In genomic region chr19:17517898-17518297, GRCh38 we compare ENCODE assay signal across 27 cellular contexts. TPM values are rescaled to one million over a fixed set of nuclear protein-coding genes. Genes with fewer than 3 reads are reported as not detected.
DNase-seq lines count a peak whose midpoint lies in the region; ATAC-seq and TF ChIP-seq lines count a peak whose summit lies in the region.
"Had no signal": no experiment of that assay in that cellular context is flagged by ENCODE, and none has a peak within 500 bp of the region (broad histone marks: within the 10 kb centered on the region; RNA-seq: fewer than 3 reads in every experiment).

No MANE protein-coding gene starts in this region.

- no peaks in the 10 kb centered on the region for H3K9me2 ChIP-seq in OCI-LY7 (ENCODE audit: insufficient read depth, low read length)

- WGBS in tibial nerve, 2 donors: 97 to 100% methylated on average over 1 of the region's 1 CpG
- 97 to 100% methylated on average over 1 of the region's 1 CpG for WGBS in esophagus squamous epithelium, 2 donors

- no peak for TF ChIP-seq CTCF in OCI-LY7 (conservative IDR thresholded peaks at IDR 0.05; ENCODE audit: low read length)
- TF ChIP-seq CTCF in fibroblast of villous mesenchyme (IDR thresholded peaks at IDR 0.05; ENCODE audit: insufficient read depth, low read depth, low read length): no peak
- no peak for TF ChIP-seq CTCF in dorsolateral prefrontal cortex (IDR thresholded peaks at IDR 0.05 in 54 of 56, conservative IDR thresholded peaks at IDR 0.05 in 2 of 56; ENCODE audit: low read depth in 1 of 56, partially characterized antibody in 56 of 56)
- TF ChIP-seq CTCF in tibial nerve (IDR thresholded peaks at IDR 0.05): no peak
- TF ChIP-seq CTCF in esophagus squamous epithelium (IDR thresholded peaks at IDR 0.05): no peak

- no peaks in the 10 kb centered on the region for H3K27me3 Mint-ChIP-seq in T-cell
- H3K27me3 Mint-ChIP-seq: B cell had no signal

- H3K36me3 ChIP-seq in BLaER1 treated with 17β-estradiol and CSF1 and Interleukin-3, amounts not matched to agents 10 nM and 100 nM: peaks cover 52 to 74% (median 64%) of the 10 kb centered on the region in 11 experiments
- H3K36me3 ChIP-seq in OCI-LY7 (ENCODE audit: insufficient read depth, low read length): peaks cover 49% of the 10 kb centered on the region
- H3K36me3 ChIP-seq in tibial nerve: peaks cover 3 to 69% (median 12%) of the 10 kb centered on the region in 3 donors
- H3K36me3 ChIP-seq in esophagus squamous epithelium: peaks cover 12 to 71% (median 17%) of the 10 kb centered on the region in 3 donors

- BruUV-seq in OCI-LY7 (replicated peaks; lab: Mats Ljungman, UMichigan): TSS peak; percentile 43

- H3K79me2 ChIP-seq in OCI-LY7 (ENCODE audit: insufficient read depth, low read depth, low read length): peaks cover 2% of the 10 kb centered on the region; the same call in 1 of the 2 replicates

- TF ChIP-seq POLR2A in tibial nerve (IDR thresholded peaks at IDR 0.05) (no peak), esophagus squamous epithelium (IDR thresholded peaks at IDR 0.05) (no peak)

- CTCF ChIA-PET in OCI-LY7 (lab: Charles Lee; ENCODE audit: unreplicated experiment) (no interaction called here), T-cell (lab: Charles Lee) (interaction anchor here in 1 of 2 donors (0.7 kb wide), 1 partner anchor 187 kb away, joined by 4 read pairs; no protein-coding TSS in a partner anchor)

- no peak overlapping the region for H3K27ac Mint-ChIP-seq in T-cell
- H3K27ac Mint-ChIP-seq: B cell had no signal

- no peaks in the 10 kb centered on the region for H3K9me3 Mint-ChIP-seq in T-cell

- no peak overlapping the region for H3K4me3 Mint-ChIP-seq in T-cell
- H3K4me3 Mint-ChIP-seq: B cell had no signal

- no peak overlapping the region for H3K4me2 ChIP-seq in BLaER1 treated with 17β-estradiol and CSF1 and Interleukin-3, amounts not matched to agents 10 nM and 100 nM
- H3K4me2 ChIP-seq in OCI-LY7 (ENCODE audit: low read length): no peak overlapping the region

- peaks cover 15% of the 10 kb centered on the region for H3K36me3 Mint-ChIP-seq in T-cell

- no peak overlapping the region for H2AFZ ChIP-seq in OCI-LY7 (ENCODE audit: low read length)
- H2AFZ ChIP-seq: GM23248 had no signal

- H3K4me3 ChIP-seq in BLaER1 treated with 17β-estradiol and CSF1 and Interleukin-3, amounts not matched to agents 10 nM and 100 nM: peak overlapping the region in 9 of 10 experiments; percentile 5 to 50 (median 28); a peak in 11 of 20 replicates
- H3K4me3 ChIP-seq in OCI-LY7 (ENCODE audit: low read depth, low read length, poor library complexity, severe bottlenecking) (no peak overlapping the region), fibroblast of villous mesenchyme (ENCODE audit: low read depth, low read length) (no peak overlapping the region), dorsolateral prefrontal cortex (no peak overlapping the region), tibial nerve (no peak overlapping the region), esophagus squamous epithelium (no peak overlapping the region)
- H3K4me3 ChIP-seq: GM23248, K562, MG63, Peyer's patch, SK-N-MC had no signal

- intact Hi-C loops in OCI-LY7 (cut with micrococcal nuclease; ENCODE audit: unreplicated experiment) (no loop called here), dorsolateral prefrontal cortex (cut with DNase I) (no loop called here), esophagus squamous epithelium (cut with DNase I) (no loop called here)

- ATAC-seq in T-cell (replicated peaks in 1 of 4): no peak

- POLR2A ChIA-PET in OCI-LY7 (lab: Charles Lee) (no interaction called here), T-cell (lab: Charles Lee) (no interaction called here)

- DNase-seq in OCI-LY7 (ENCODE audit: low spot score): no peak
- peak; percentile 21 for DNase-seq in dermis blood vessel endothelial cell
- DNase-seq in fibroblast of villous mesenchyme (ENCODE audit: low read depth): peak; percentile 11
- no peak for DNase-seq in T-cell
- no peak for DNase-seq in dorsolateral prefrontal cortex
- no peak for DNase-seq in tibial nerve (ENCODE audit: low spot score in 2 of 2)
- no peak for DNase-seq in esophagus squamous epithelium (lab: John Stamatoyannopoulos, UW)
- DNase-seq: Calu3, DND-41, GM23248, MG63, NCI-H1105 treated with DMSO at 0.1 percent for 48 hours, NCI-H146, NCI-H2029, NCI-H446 treated with DMSO at 0.1 percent for 48 hours, NCI-H526, NCI-H82, OCI-M1, Peyer's patch, SIG-M5 had no signal

- no peak overlapping the region for H3K27ac ChIP-seq in BLaER1 treated with 17β-estradiol and CSF1 and Interleukin-3, amounts not matched to agents 10 nM and 100 nM
- no peak overlapping the region for H3K27ac ChIP-seq in OCI-LY7 (ENCODE audit: low read depth, low read length, poor library complexity, severe bottlenecking)
- H3K27ac ChIP-seq in dorsolateral prefrontal cortex: no peak overlapping the region
- H3K27ac ChIP-seq in tibial nerve: no peak overlapping the region
- H3K27ac ChIP-seq in esophagus squamous epithelium: no peak overlapping the region
- H3K27ac ChIP-seq: GM23248, Peyer's patch, SK-N-MC had no signal

- no peak overlapping the region for H3K9ac ChIP-seq in BLaER1 treated with 17β-estradiol and CSF1 and Interleukin-3, amounts not matched to agents 10 nM and 100 nM
- H3K9ac ChIP-seq: GM23248 had no signal

- peaks cover 37 to 67% (median 59%) of the 10 kb centered on the region in 10 experiments for H3K4me1 ChIP-seq in BLaER1 treated with 17β-estradiol and CSF1 and Interleukin-3, amounts not matched to agents 10 nM and 100 nM
- H3K4me1 ChIP-seq in OCI-LY7 (ENCODE audit: insufficient read depth, low read length, poor library complexity, severe bottlenecking): peaks cover 18% of the 10 kb centered on the region
- H3K4me1 ChIP-seq in tibial nerve: peaks cover 0 to 22% (median 2%) of the 10 kb centered on the region in 4 donors
- peaks cover 0 to 13% (median 2%) of the 10 kb centered on the region in 3 donors for H3K4me1 ChIP-seq in esophagus squamous epithelium

- peaks cover 0 to 5% (median 0%) of the 10 kb centered on the region in 11 experiments; a peak in 2 of 22 replicates for H4K20me1 ChIP-seq in BLaER1 treated with 17β-estradiol and CSF1 and Interleukin-3, amounts not matched to agents 10 nM and 100 nM
- no peaks in the 10 kb centered on the region for H4K20me1 ChIP-seq in OCI-LY7 (ENCODE audit: insufficient read depth, low read length)

- no peaks in the 10 kb centered on the region for H3K27me3 ChIP-seq in BLaER1 treated with 17β-estradiol and CSF1 and Interleukin-3, amounts not matched to agents 10 nM and 100 nM
- H3K27me3 ChIP-seq in dorsolateral prefrontal cortex (no peaks in the 10 kb centered on the region), tibial nerve (no peaks in the 10 kb centered on the region), esophagus squamous epithelium (no peaks in the 10 kb centered on the region)
- H3K27me3 ChIP-seq: MG63, Peyer's patch had no signal

- TF ChIP-seq EP300 in tibial nerve (IDR thresholded peaks at IDR 0.05): no peak

- H3K4me1 Mint-ChIP-seq in T-cell: peaks cover 13 to 21% (median 17%) of the 10 kb centered on the region in 3 donors

- peaks cover 23 to 34% (median 31%) of the 10 kb centered on the region in 11 experiments for H3K9me3 ChIP-seq in BLaER1 treated with 17β-estradiol and CSF1 and Interleukin-3, amounts not matched to agents 10 nM and 100 nM (replicated peaks in 1 of 11)
- peaks cover 11% of the 10 kb centered on the region; the same call in 1 of the 2 replicates for H3K9me3 ChIP-seq in OCI-LY7 (ENCODE audit: low read length)
- H3K9me3 ChIP-seq in tibial nerve: peaks cover 0 to 16% (median 5%) of the 10 kb centered on the region in 4 donors
- peaks cover 0 to 16% (median 10%) of the 10 kb centered on the region in 3 donors for H3K9me3 ChIP-seq in esophagus squamous epithelium

RNA-seq across cellular contexts. Expression of gene PGLS, which starts 6.4 kb away (rescaled TPM):
- total RNA-seq in OCI-LY7 (2014; rRNA removed; shearing (Covaris generic)): 86.5 and 107 TPM in 2 replicates
- 146 and 158 TPM in 2 replicates for total RNA-seq in OCI-LY7 (2022)
- total RNA-seq in dermis blood vessel endothelial cell: 65.7 and 74.7 TPM in 2 replicates
- total RNA-seq in fibroblast of villous mesenchyme: 41.5 and 75.4 TPM in 2 replicates
- 100 to 1,000 TPM in 1 of 5 donors, 10 to 100 TPM in 4; 46.2 to 103 (median 77.5) TPM for total RNA-seq in T-cell
- total RNA-seq in dorsolateral prefrontal cortex: 10 to 100 TPM; 22.9 to 45.0 (median 32.6) TPM
- 10 to 100 TPM; 82.2 to 96.7 (median 92.2) TPM for total RNA-seq in tibial nerve
- total RNA-seq in esophagus squamous epithelium: 100 to 1,000 TPM in 1 of 4 donors, 10 to 100 TPM in 3; 84.5 to 104 (median 92.5) TPM

RNA-seq across cellular contexts. Expression of gene COLGALT1, which starts 37.6 kb away (rescaled TPM):
- 43.0 and 49.6 TPM in 2 replicates for total RNA-seq in OCI-LY7 (2014; rRNA removed; shearing (Covaris generic))
- total RNA-seq in OCI-LY7 (2022): 57.2 and 68.6 TPM in 2 replicates
- 105 and 106 TPM in 2 replicates for total RNA-seq in dermis blood vessel endothelial cell
- total RNA-seq in fibroblast of villous mesenchyme: 103 and 119 TPM in 2 replicates
- total RNA-seq in T-cell: 10 to 100 TPM; 43.0 to 78.1 (median 70.8) TPM
- 10 to 100 TPM; 20.9 to 73.4 (median 38.7) TPM for total RNA-seq in dorsolateral prefrontal cortex
- total RNA-seq in tibial nerve: 100 to 1,000 TPM in 1 of 4 donors, 10 to 100 TPM in 3; 74.5 to 141 (median 88.2) TPM
- 10 to 100 TPM; 23.1 to 51.9 (median 35.6) TPM for total RNA-seq in esophagus squamous epithelium

RNA-seq across cellular contexts. Expression of gene SLC27A1, which starts 47.6 kb away (rescaled TPM):
- total RNA-seq in OCI-LY7 (2014; rRNA removed; shearing (Covaris generic)): 2.5 and 3.3 TPM in 2 replicates
- 2.7 and 3.2 TPM in 2 replicates for total RNA-seq in OCI-LY7 (2022)
- 31.7 and 35.5 TPM in 2 replicates for total RNA-seq in dermis blood vessel endothelial cell
- total RNA-seq in fibroblast of villous mesenchyme: 10.8 and 15.5 TPM in 2 replicates
- 10 to 100 TPM in 3 of 5 donors, 1 to 10 TPM in 2; 5.9 to 13.3 (median 10.5) TPM for total RNA-seq in T-cell
- 10 to 100 TPM; 30.6 to 100.0 (median 53.6) TPM for total RNA-seq in dorsolateral prefrontal cortex
- total RNA-seq in tibial nerve: 10 to 100 TPM; 30.6 to 69.3 (median 55.9) TPM
- total RNA-seq in esophagus squamous epithelium: 10 to 100 TPM in 1 of 4 donors, 1 to 10 TPM in 3; 4.1 to 19.5 (median 8.7) TPM

RNA-seq across cellular contexts. Expression of gene NXNL1, which starts 57.2 kb away (rescaled TPM):
- total RNA-seq in OCI-LY7 (2014; rRNA removed; shearing (Covaris generic)): not detected in 2 replicates
- total RNA-seq in OCI-LY7 (2022) (not detected in 2 replicates), dermis blood vessel endothelial cell (not detected in 2 replicates), fibroblast of villous mesenchyme (not detected in 2 replicates), T-cell (not detected), dorsolateral prefrontal cortex (1 to 10 TPM in 19 of 120 experiments, under 1 TPM in 32, not detected in 69; 0.38 to 3.8 (median 0.88) TPM), tibial nerve (under 1 TPM in 1 of 4 donors, not detected in 3; 0.44 TPM), esophagus squamous epithelium (not detected)
- total RNA-seq: A673, B cell, Calu3, GM23248, H7, HT1080, K562, Peyer's patch had no signal

Comparison
In these comparisons a context has a peak if more than half of its experiments do, and no peak if none do; other contexts are left out.
1. H3K4me3 ChIP-seq: peak in BLaER1 treated with 17β-estradiol and CSF1 and Interleukin-3, amounts not matched to agents 10 nM and 100 nM (9 of 10); none in OCI-LY7 (single experiment), fibroblast of villous mesenchyme (single experiment), dorsolateral prefrontal cortex (0 of 59), tibial nerve (0 of 4) and esophagus squamous epithelium (0 of 4).
2. DNase-seq: peak in dermis blood vessel endothelial cell (single experiment) and fibroblast of villous mesenchyme (single experiment); none in OCI-LY7 (single experiment), T-cell (0 of 34), dorsolateral prefrontal cortex (0 of 10), tibial nerve (0 of 2) and esophagus squamous epithelium (single experiment).